ENCODE assay signal across 37 cellular contexts in the genomic region with DNA sequence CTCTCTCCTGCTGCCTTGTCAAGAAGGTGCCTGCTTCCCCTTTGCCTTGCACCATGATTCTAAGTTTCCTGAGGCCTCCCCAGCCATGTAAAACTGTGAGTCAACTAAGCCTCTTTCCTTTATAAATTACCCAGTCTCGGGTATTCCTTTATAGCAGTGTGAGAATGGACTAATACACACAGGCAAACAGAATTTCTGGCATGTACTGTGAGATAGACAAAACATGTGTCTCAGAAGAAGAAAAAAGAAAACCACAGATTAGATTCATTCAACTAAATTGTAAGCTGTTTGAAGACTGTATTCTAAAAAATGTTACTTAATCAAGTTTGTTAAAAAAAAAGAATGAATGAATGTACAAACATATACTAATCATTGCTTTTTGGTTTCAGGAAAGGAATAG. TPM values are rescaled to one million over a fixed set of nuclear protein-coding genes. Genes with fewer than 3 reads are reported as not detected.
"Had no signal": no experiment of that assay in that cellular context is flagged by ENCODE, and none has a peak within 500 bp of the region (broad histone marks: within the 10 kb centered on the region; RNA-seq: fewer than 3 reads in every experiment).

No MANE protein-coding gene starts in this region.

- H3K9me3 Mint-ChIP-seq: activated CD4-positive, alpha-beta memory T cell treated with anti-CD3 and anti-CD28 coated beads for 36 hours; activated naive CD8-positive, alpha-beta T cell treated with anti-CD3 and anti-CD28 coated beads for 36 hours; activated T-cell treated with anti-CD3 and anti-CD28 coated beads, Interleukin-2, amount 50 U/mL, for 4 hours; activated T-helper 1 cell treated with anti-CD3 and anti-CD28 coated beads, Interleukin-12 subunit alpha, Interleukin-12 subunit beta, Interleukin-2, Interleukin-4 antibody, amounts not matched to agents 30 ng/mL and 10 ng/mL and 1 ng/mL, durations not matched to agents 14 hours and 24 hours and 36 hours; brain; T-helper 1 cell treated with Interleukin-12 subunit alpha and Interleukin-12 subunit beta and Interleukin-4 antibody, amounts not matched to agents 30 μg/mL and 1 μg/mL, for 36 hours; T-helper 2 cell treated with Interferon-gamma antibody and Interleukin-4, amounts not matched to agents 5 μg/mL and 100 μg/mL, for 36 hours; WTC11 had no signal

- H3K9me2 ChIP-seq: SK-N-SH had no signal

- H3K9me3 ChIP-seq: ascending aorta, MG63, Peyer's patch, SJSA1, SK-N-SH had no signal

- H3K4me3 ChIP-seq: ascending aorta, MG63, Peyer's patch, SJSA1 had no signal

- H3K4me2 ChIP-seq: SK-N-SH had no signal

- H3K4me1 ChIP-seq: ascending aorta, SJSA1 had no signal

- H3K4me3 Mint-ChIP-seq: activated CD4-positive, alpha-beta memory T cell treated with anti-CD3 and anti-CD28 coated beads for 36 hours; activated naive CD8-positive, alpha-beta T cell treated with anti-CD3 and anti-CD28 coated beads for 36 hours; activated T-cell treated with anti-CD3 and anti-CD28 coated beads, Interleukin-2, amount 50 U/mL, for 4 hours; activated T-helper 1 cell treated with anti-CD3 and anti-CD28 coated beads, Interleukin-12 subunit alpha, Interleukin-12 subunit beta, Interleukin-2, Interleukin-4 antibody, amounts not matched to agents 30 ng/mL and 10 ng/mL and 1 ng/mL, durations not matched to agents 14 hours and 24 hours and 36 hours; brain; T-helper 1 cell treated with Interleukin-12 subunit alpha and Interleukin-12 subunit beta and Interleukin-4 antibody, amounts not matched to agents 30 μg/mL and 1 μg/mL, for 36 hours; T-helper 2 cell treated with Interferon-gamma antibody and Interleukin-4, amounts not matched to agents 5 μg/mL and 100 μg/mL, for 36 hours; WTC11 had no signal

- H3K4me1 Mint-ChIP-seq: activated naive CD8-positive, alpha-beta T cell treated with anti-CD3 and anti-CD28 coated beads for 36 hours; brain; WTC11 had no signal

- DNase-seq: activated CD4-positive, alpha-beta memory T cell treated with anti-CD3 and anti-CD28 coated beads for 36 hours; activated CD4-positive, alpha-beta T cell treated with anti-CD3 and anti-CD28 coated beads for 4 hours; activated CD4-positive, alpha-beta T cell treated with anti-CD3 and anti-CD28 coated beads, Interleukin-2, amount 50 U/mL, for 1 hour; activated CD8-positive, alpha-beta memory T cell treated with anti-CD3 and anti-CD28 coated beads, Interleukin-2, amount 50 U/mL, for 4 hours; activated naive CD4-positive, alpha-beta T cell; activated naive CD4-positive, alpha-beta T cell treated with anti-CD3 and anti-CD28 coated beads, Interleukin-2, amount 50 U/mL, for 16 hours; activated naive CD8-positive, alpha-beta T cell treated with anti-CD3 and anti-CD28 coated beads for 36 hours; activated T-cell treated with anti-CD3 and anti-CD28 coated beads for 4 hours; activated T-cell treated with anti-CD3 and anti-CD28 coated beads, Interleukin-2, amount 50 U/mL, for 4 hours; amygdala; caudate nucleus; cerebellar nuclear complex; Kasumi-1; KG1; MG63; NCI-H1048; NCI-H1105 treated with DMSO at 0.1 percent for 48 hours; NCI-H1436 treated with DMSO at 0.1 percent for 48 hours; NCI-H187; NCI-H2081; NCI-H226; NCI-H524 treated with DMSO at 0.1 percent for 48 hours; NK-92 treated with Interleukin-12 subunit alpha and Interleukin-12 subunit beta, amount 100 ng/mL, for 24 hours; PC-3; Peyer's patch; RPMI8226; SHP77 treated with DMSO at 0.1 percent for 48 hours; SK-N-SH had no signal

- H3K27ac Mint-ChIP-seq: activated CD4-positive, alpha-beta memory T cell treated with anti-CD3 and anti-CD28 coated beads for 36 hours; activated naive CD8-positive, alpha-beta T cell treated with anti-CD3 and anti-CD28 coated beads for 36 hours; activated T-helper 1 cell treated with anti-CD3 and anti-CD28 coated beads, Interleukin-12 subunit alpha, Interleukin-12 subunit beta, Interleukin-2, Interleukin-4 antibody, amounts not matched to agents 30 ng/mL and 10 ng/mL and 1 ng/mL, durations not matched to agents 14 hours and 24 hours and 36 hours; brain; T-helper 1 cell treated with Interleukin-12 subunit alpha and Interleukin-12 subunit beta and Interleukin-4 antibody, amounts not matched to agents 30 μg/mL and 1 μg/mL, for 36 hours; T-helper 2 cell treated with Interferon-gamma antibody and Interleukin-4, amounts not matched to agents 5 μg/mL and 100 μg/mL, for 36 hours; WTC11 had no signal

- H3K36me3 ChIP-seq: ascending aorta, MG63, Peyer's patch, SJSA1 had no signal

- H3K27ac ChIP-seq: ascending aorta, Peyer's patch, SJSA1 had no signal

- H3K36me3 Mint-ChIP-seq: activated CD4-positive, alpha-beta memory T cell treated with anti-CD3 and anti-CD28 coated beads for 36 hours; activated naive CD8-positive, alpha-beta T cell treated with anti-CD3 and anti-CD28 coated beads for 36 hours; brain; WTC11 had no signal

- H3K9ac ChIP-seq: SK-N-SH had no signal

- H3K27me3 ChIP-seq: ascending aorta, MG63, Peyer's patch, SJSA1 had no signal

- FAIRE-seq: bronchial epithelial cell had no signal

RNA-seq across cellular contexts. Expression of a gene that starts 1.6 kb away (rescaled TPM):
- total RNA-seq: activated CD4-positive, alpha-beta memory T cell treated with anti-CD3 and anti-CD28 coated beads for 36 hours; activated naive CD8-positive, alpha-beta T cell treated with anti-CD3 and anti-CD28 coated beads for 36 hours; activated T-cell treated with anti-CD3 and anti-CD28 coated beads, Interleukin-2, amount 50 U/mL, for 4 hours; activated T-helper 1 cell treated with anti-CD3 and anti-CD28 coated beads, Interleukin-12 subunit alpha, Interleukin-12 subunit beta, Interleukin-2, Interleukin-4 antibody, amounts not matched to agents 30 ng/mL and 10 ng/mL and 1 ng/mL, durations not matched to agents 14 hours and 24 hours and 36 hours; ascending aorta; bronchial epithelial cell; NCI-H460; PC-3; Peyer's patch; SJSA1; WTC11 had no signal
- polyA plus RNA-seq: SK-N-SH had no signal
